8 cellular contexts compared by ENCODE assay signal in genomic region chr11:75582935-75583709, GRCh38. TPM values are rescaled to one million over a fixed set of nuclear protein-coding genes. Genes with fewer than 3 reads are reported as not detected.
DNase-seq lines count a peak whose midpoint lies in the region; ATAC-seq and TF ChIP-seq lines count a peak whose summit lies in the region.

No MANE protein-coding gene starts in this region.

- peak overlapping the region; percentile 35 for H3K4me3 Mint-ChIP-seq in T-helper 1 cell treated with Interleukin-12 subunit alpha and Interleukin-12 subunit beta and Interleukin-4 antibody, amounts not matched to agents 30 μg/mL and 1 μg/mL, for 36 hours

- peak overlapping the region; percentile 68 to 88 (median 74) for H3K4me3 ChIP-seq in BLaER1 treated with 17β-estradiol and CSF1 and Interleukin-3, amounts not matched to agents 10 nM and 100 nM
- H3K4me3 ChIP-seq in NB4 (ENCODE audit: low read depth, low read length): peak overlapping the region; percentile 46
- H3K4me3 ChIP-seq in body of pancreas: peak overlapping the region; percentile 3 to 66
- H3K4me3 ChIP-seq in iPS DF 6.9 (ENCODE audit: low read length): peak overlapping the region; percentile 60; the same call in 1 of the 2 replicates

- TF ChIP-seq POLR2A in NB4 (IDR thresholded peaks at IDR 0.05; ENCODE audit: extremely low read depth, insufficient read length) (peak; percentile 31), body of pancreas (IDR thresholded peaks at IDR 0.05) (peak; percentile 48 to 75 (median 58))

- no peaks in the 10 kb centered on the region for H3K36me3 ChIP-seq in BLaER1 treated with 17β-estradiol and CSF1 and Interleukin-3, amounts not matched to agents 10 nM and 100 nM
- H3K36me3 ChIP-seq in body of pancreas (replicated peaks in 1 of 2; ENCODE audit: insufficient read depth in 1 of 2, low read depth in 2 of 2) (no peaks in the 10 kb centered on the region), iPS DF 6.9 (ENCODE audit: control insufficient read depth, insufficient read depth, low read length) (no peaks in the 10 kb centered on the region)

- no peak overlapping the region for H3K27ac Mint-ChIP-seq in T-helper 1 cell treated with Interleukin-12 subunit alpha and Interleukin-12 subunit beta and Interleukin-4 antibody, amounts not matched to agents 30 μg/mL and 1 μg/mL, for 36 hours

- H3K9ac ChIP-seq in BLaER1 treated with 17β-estradiol and CSF1 and Interleukin-3, amounts not matched to agents 10 nM and 100 nM: peak overlapping the region; percentile 92 to 99 (median 95)

- intact Hi-C loops in body of pancreas (cut with DNase I) (no loop called here), sciatic nerve (cut with DNase I) (no loop called here)

- no peaks in the 10 kb centered on the region for H3K9me3 ChIP-seq in BLaER1 treated with 17β-estradiol and CSF1 and Interleukin-3, amounts not matched to agents 10 nM and 100 nM (replicated peaks in 1 of 11)
- H3K9me3 ChIP-seq in body of pancreas (no peaks in the 10 kb centered on the region), iPS DF 6.9 (ENCODE audit: control insufficient read depth, insufficient read depth, low read length) (no peaks in the 10 kb centered on the region)

- H3K4me1 ChIP-seq in BLaER1 treated with 17β-estradiol and CSF1 and Interleukin-3, amounts not matched to agents 10 nM and 100 nM: peaks cover 29 to 50% (median 42%) of the 10 kb centered on the region in 10 experiments
- peaks cover 22% of the 10 kb centered on the region for H3K4me1 ChIP-seq in body of pancreas
- peaks cover 2% of the 10 kb centered on the region; the same call in 1 of the 2 replicates for H3K4me1 ChIP-seq in iPS DF 6.9 (ENCODE audit: control insufficient read depth, insufficient read depth, low read length)

- H3K27ac ChIP-seq in BLaER1 treated with 17β-estradiol and CSF1 and Interleukin-3, amounts not matched to agents 10 nM and 100 nM: peak overlapping the region; percentile 91 to 99 (median 96)
- H3K27ac ChIP-seq in body of pancreas (peak overlapping the region; percentile 69 to 83 (median 76)), iPS DF 6.9 (ENCODE audit: low read length) (no peak overlapping the region)

- peaks cover 10% of the 10 kb centered on the region for H3K4me1 Mint-ChIP-seq in T-helper 1 cell treated with Interleukin-12 subunit alpha and Interleukin-12 subunit beta and Interleukin-4 antibody, amounts not matched to agents 30 μg/mL and 1 μg/mL, for 36 hours (ENCODE audit: low read depth)

- ATAC-seq in GM19397 (IDR thresholded peaks at IDR 0.05; ENCODE audit: unreplicated experiment) (peak; percentile 73), body of pancreas (peak; percentile 89), sciatic nerve (peak; percentile 84), GM21447 (IDR thresholded peaks at IDR 0.05; ENCODE audit: unreplicated experiment) (no peak)

- peak overlapping the region; percentile 79 to 99 (median 94) for H3K4me2 ChIP-seq in BLaER1 treated with 17β-estradiol and CSF1 and Interleukin-3, amounts not matched to agents 10 nM and 100 nM

- H3K9me3 Mint-ChIP-seq in T-helper 1 cell treated with Interleukin-12 subunit alpha and Interleukin-12 subunit beta and Interleukin-4 antibody, amounts not matched to agents 30 μg/mL and 1 μg/mL, for 36 hours: no peaks in the 10 kb centered on the region

- peak; percentile 81 for DNase-seq in NB4 (ENCODE audit: low read depth)
- DNase-seq in body of pancreas: peak; percentile 58 to 75 (median 66)
- DNase-seq in iPS DF 6.9 (ENCODE audit: low read depth, low spot score): no peak
- peak; percentile 83 for DNase-seq in sciatic nerve (ENCODE audit: low spot score)

- no peaks in the 10 kb centered on the region for H3K36me3 Mint-ChIP-seq in T-helper 1 cell treated with Interleukin-12 subunit alpha and Interleukin-12 subunit beta and Interleukin-4 antibody, amounts not matched to agents 30 μg/mL and 1 μg/mL, for 36 hours (ENCODE audit: low read depth)

- H4K20me1 ChIP-seq in BLaER1 treated with 17β-estradiol and CSF1 and Interleukin-3, amounts not matched to agents 10 nM and 100 nM: no peaks in the 10 kb centered on the region

- peak; percentile 38 for TF ChIP-seq CTCF in NB4 (IDR thresholded peaks at IDR 0.05; ENCODE audit: low read depth, low read length)
- peak in 6 of 7 experiments; percentile 7 to 51 (median 44) for TF ChIP-seq CTCF in body of pancreas (IDR thresholded peaks at IDR 0.05)

- WGBS in body of pancreas, 2 donors: 5 to 7% methylated on average over 7 to 55 of the region's 67 CpGs
- WGBS in iPS DF 6.9 (ENCODE audit: insufficient coverage, insufficient read length): no CpG with 5 or more reads among the region's 67 CpGs

- no peaks in the 10 kb centered on the region for H3K27me3 ChIP-seq in BLaER1 treated with 17β-estradiol and CSF1 and Interleukin-3, amounts not matched to agents 10 nM and 100 nM
- H3K27me3 ChIP-seq in body of pancreas: no peaks in the 10 kb centered on the region
- no peaks in the 10 kb centered on the region for H3K27me3 ChIP-seq in iPS DF 6.9 (ENCODE audit: control insufficient read depth, insufficient read depth, low read length)

- peaks cover 64% of the 10 kb centered on the region for H3K27me3 Mint-ChIP-seq in T-helper 1 cell treated with Interleukin-12 subunit alpha and Interleukin-12 subunit beta and Interleukin-4 antibody, amounts not matched to agents 30 μg/mL and 1 μg/mL, for 36 hours (ENCODE audit: low read depth)

RNA-seq across cellular contexts. Expression of gene SERPINH1, which starts 21.1 kb away (rescaled TPM):
- total RNA-seq in body of pancreas: 100 to 1,000 TPM in 1 of 2 donors, 10 to 100 TPM in 1; 78.3 to 166 TPM
- total RNA-seq in sciatic nerve: 121 TPM

RNA-seq across cellular contexts. Expression of gene GDPD5, which starts 57.4 kb away (rescaled TPM):
- total RNA-seq in body of pancreas (10 to 100 TPM; 29.6 to 73.2 TPM), sciatic nerve (78.5 TPM)
